In genomic region chr3:194852345-194852744, GRCh38 we compare ENCODE assay signal across 18 cellular contexts.
"Had no signal": no experiment of that assay in that cellular context is flagged by ENCODE, and none has a peak within 500 bp of the region (broad histone marks: within the 10 kb centered on the region; RNA-seq: fewer than 3 reads in every experiment).

No MANE protein-coding gene starts in this region.

- H3K36me3 ChIP-seq: MG63, SJSA1 had no signal

- FAIRE-seq: RCC 7860 had no signal

- H3K4me3 ChIP-seq: MG63, SJSA1, SK-N-MC had no signal

- DNase-seq: Karpas-422, KG1, MG63, NCI-H1092, NCI-H1417 treated with DMSO at 0.1 percent for 48 hours, NCI-H146, NCI-H1694 treated with DMSO at 0.1 percent for 48 hours, NCI-H1930, NCI-H2227 treated with DMSO at 0.1 percent for 48 hours, NCI-H526 treated with DMSO at 0.1 percent for 48 hours, NCI-H748 treated with DMSO at 0.1 percent for 48 hours, Right ventricle myocardium superior, RPMI8226, SIG-M5 had no signal

- H3K9me3 ChIP-seq: MG63, SJSA1 had no signal

- H3K27ac ChIP-seq: HL-60, SJSA1, SK-N-MC had no signal

- H3K27me3 ChIP-seq: MG63, SJSA1 had no signal
